ENCODE assay signal across 7 cellular contexts in genomic region chr1:52127181-52128175, GRCh38. TPM values are rescaled to one million over a fixed set of nuclear protein-coding genes. Genes with fewer than 3 reads are reported as not detected.
DNase-seq lines count a peak whose midpoint lies in the region; ATAC-seq and TF ChIP-seq lines count a peak whose summit lies in the region.

No MANE protein-coding gene starts in this region.

- no peak for ATAC-seq in HG03342 (IDR thresholded peaks at IDR 0.05; ENCODE audit: unreplicated experiment)
- no peak for ATAC-seq in HG03280 (IDR thresholded peaks at IDR 0.05; ENCODE audit: unreplicated experiment)

- peak; percentile 90 to 93 for TF ChIP-seq RAD21 in liver (IDR thresholded peaks at IDR 0.05)

- H3K36me3 ChIP-seq in PC-9 (ENCODE audit: low read depth): no peaks in the 10 kb centered on the region
- no peaks in the 10 kb centered on the region for H3K36me3 ChIP-seq in liver (ENCODE audit: control insufficient read depth in 4 of 4, insufficient read depth in 3 of 4, low read depth in 1 of 4, low read length in 3 of 4)

- H3K4me2 ChIP-seq in PC-9: no peak overlapping the region

- no peaks in the 10 kb centered on the region for H3K9me3 ChIP-seq in PC-9 (ENCODE audit: insufficient read depth, low read depth)
- no peaks in the 10 kb centered on the region for H3K9me3 ChIP-seq in liver (ENCODE audit: control insufficient read depth in 4 of 4, low read length in 3 of 4)

- no TSS peak for BruUV-seq in PC-9 (replicated peaks; lab: Mats Ljungman, UMichigan)

- no peaks in the 10 kb centered on the region for H3K4me1 ChIP-seq in PC-9 (replicated peaks; ENCODE audit: insufficient read depth)
- H3K4me1 ChIP-seq in liver (ENCODE audit: control insufficient read depth in 4 of 4, insufficient read depth in 4 of 4, low read length in 3 of 4): no peaks in the 10 kb centered on the region

- H3K27ac ChIP-seq in PC-9: no peak overlapping the region
- H3K27ac ChIP-seq in liver (ENCODE audit: low read depth in 1 of 2, low read length in 2 of 2): no peak overlapping the region

- no peaks in the 10 kb centered on the region for H3K9me2 ChIP-seq in PC-9 (ENCODE audit: insufficient read depth)

- H3K27me3 ChIP-seq in PC-9 (ENCODE audit: insufficient read depth, low read depth) (no peaks in the 10 kb centered on the region), liver (ENCODE audit: control insufficient read depth in 4 of 4, insufficient read depth in 4 of 4, low read length in 3 of 4) (no peaks in the 10 kb centered on the region)

- H3K4me3 ChIP-seq in PC-9 (no peak overlapping the region), liver (ENCODE audit: low read depth in 1 of 3, low read length in 3 of 3) (no peak overlapping the region)

- TF ChIP-seq CTCF in PC-9 (conservative IDR thresholded peaks at IDR 0.05): peak; percentile 76
- TF ChIP-seq CTCF in liver (IDR thresholded peaks at IDR 0.05; ENCODE audit: low read depth, low read length, missing input control): peak; percentile 71

- DNase-seq in ELR (ENCODE audit: low read depth) (peak; percentile 73), LHCN-M2 (ENCODE audit: low read depth) (peak; percentile 67), PC-9 (peak; percentile 32 to 50), cerebellum (ENCODE audit: low spot score) (peak; percentile 66)

- H3K9ac ChIP-seq in liver (ENCODE audit: low read depth in 1 of 2, low read length in 2 of 2): no peak overlapping the region

- H3K79me2 ChIP-seq in PC-9 (ENCODE audit: low read depth): no peaks in the 10 kb centered on the region

- WGBS in liver: 30% methylated on average over 5 of the region's 5 CpGs

- POLR2A ChIA-PET in PC-9 (lab: Charles Lee; ENCODE audit: unreplicated experiment): interaction anchor here (0.5 to 0.6 kb wide), 2 partner anchors 116 to 530 kb away, joined by 3 read pairs; no protein-coding TSS in a partner anchor

- no peaks in the 10 kb centered on the region for H4K20me1 ChIP-seq in PC-9 (ENCODE audit: insufficient read depth)

- intact Hi-C loops in PC-9 (cut with micrococcal nuclease; ENCODE audit: unreplicated experiment): loop anchor here (1.0 to 5.0 kb wide), 4 partner anchors 169 to 560 kb away; no protein-coding TSS in a partner anchor

- no peak overlapping the region for H2AFZ ChIP-seq in PC-9

- CTCF ChIA-PET in PC-9 (lab: Charles Lee): interaction anchor here (0.5 to 2.0 kb wide), 5 partner anchors 12 to 329 kb away, joined by 3 to 4 read pairs (median 4); no protein-coding TSS in a partner anchor

- peaks cover 5% of the 10 kb centered on the region; the same call in 1 of the 2 replicates for H3F3A ChIP-seq in PC-9 (ENCODE audit: insufficient read depth, low read depth)

TF ChIP-seq in liver, 16 proteins besides CTCF, POLR2A, EP300 and RAD21:
- TF ChIP-seq TAF1 (conservative IDR thresholded peaks at IDR 0.05): no peak
- no peak for TF ChIP-seq FOXA1 (IDR thresholded peaks at IDR 0.05)
- TF ChIP-seq NR2F2 (IDR thresholded peaks at IDR 0.05): no peak
- TF ChIP-seq HNF4A (conservative IDR thresholded peaks at IDR 0.05): no peak
- no peak for TF ChIP-seq GABPA (IDR thresholded peaks at IDR 0.05 in 1 of 2, conservative IDR thresholded peaks at IDR 0.05 in 1 of 2)
- TF ChIP-seq SP1 (IDR thresholded peaks at IDR 0.05): no peak
- TF ChIP-seq RXRA (IDR thresholded peaks at IDR 0.05): no peak
- no peak for TF ChIP-seq ATF3 (IDR thresholded peaks at IDR 0.05)

RNA-seq across cellular contexts. Expression of gene ZFYVE9, which starts 14.4 kb away (rescaled TPM):
- total RNA-seq in LHCN-M2 (2014; rRNA removed): 22.5 and 23.9 TPM in 2 replicates
- 7.8 TPM for polyA plus RNA-seq in LHCN-M2 (2012)
- total RNA-seq in PC-9 (2021): 20.0 and 20.7 TPM in 2 replicates
- 56.7 TPM for total RNA-seq in cerebellum
- total RNA-seq in liver: 10 to 100 TPM in 1 of 2 donors, 1 to 10 TPM in 1; 9.9 to 20.9 TPM
- polyA plus RNA-seq in liver: 1 to 10 TPM; 3.8 to 5.6 TPM
